Comparison of ENCODE assay signal across 8 cellular contexts in genomic region chr20:54209216-54209813, GRCh38. TPM values are rescaled to one million over a fixed set of nuclear protein-coding genes. Genes with fewer than 3 reads are reported as not detected.
DNase-seq lines count a peak whose midpoint lies in the region; ATAC-seq and TF ChIP-seq lines count a peak whose summit lies in the region.

No MANE protein-coding gene starts in this region.

- DNase-seq in CD8-positive, alpha-beta memory T cell = no peak
- no peak for DNase-seq in NT2/D1 (ENCODE audit: low read depth, low spot score)
- DNase-seq in osteoblast (ENCODE audit: insufficient read length, low spot score, missing footprints) = no peak
- DNase-seq in dedifferentiated amniotic fluid mesenchymal stem cell (ENCODE audit: extremely low spot score) = no peak
- DNase-seq in NCI-H187 treated with DMSO at 0.1 percent for 48 hours (lab: John Stamatoyannopoulos, UW) = no peak

- H3K9ac ChIP-seq in NT2/D1 (ENCODE audit: insufficient read length, low read depth) (peak overlapping the region; percentile 99), endocrine pancreas (ENCODE audit: control insufficient read depth, insufficient read depth, low read length) (peak overlapping the region; percentile 44)

- H3K36me3 ChIP-seq in CD8-positive, alpha-beta memory T cell (ENCODE audit: insufficient read depth, low read length) = no peaks in the 10 kb centered on the region
- peaks cover 35% of the 10 kb centered on the region for H3K36me3 ChIP-seq in NT2/D1 (ENCODE audit: insufficient read depth, insufficient read length, low read length)
- no peaks in the 10 kb centered on the region for H3K36me3 ChIP-seq in endocrine pancreas (ENCODE audit: control insufficient read depth, insufficient read depth, low read length)
- H3K36me3 ChIP-seq in osteoblast (ENCODE audit: insufficient read depth, low read length) = no peaks in the 10 kb centered on the region

- H3K4me1 Mint-ChIP-seq in CD8-positive, alpha-beta memory T cell = peaks cover 29 to 57% (median 46%) of the 10 kb centered on the region in 3 donors

- H3K4me2 ChIP-seq in osteoblast (ENCODE audit: insufficient read depth, low read length) = peak overlapping the region; percentile 95

- no peak overlapping the region for H2AFZ ChIP-seq in osteoblast (ENCODE audit: low read length)

- peaks cover 24% of the 10 kb centered on the region for H3K4me1 ChIP-seq in CD8-positive, alpha-beta memory T cell (ENCODE audit: insufficient read depth, low read length)
- H3K4me1 ChIP-seq in NT2/D1 (ENCODE audit: insufficient read depth, insufficient read length) (no peaks in the 10 kb centered on the region), endocrine pancreas (ENCODE audit: control insufficient read depth, insufficient read depth, low read length) (peaks cover 10% of the 10 kb centered on the region), osteoblast (ENCODE audit: insufficient read depth, low read length) (peaks cover 23% of the 10 kb centered on the region)

- ATAC-seq in GM21528 (IDR thresholded peaks at IDR 0.05; ENCODE audit: low FRiP score, unreplicated experiment) (no peak), HG03095 (IDR thresholded peaks at IDR 0.05; ENCODE audit: unreplicated experiment) (no peak)

- peak overlapping the region; percentile 91 for H3K4me3 ChIP-seq in CD8-positive, alpha-beta memory T cell (ENCODE audit: low read length)
- peak overlapping the region; percentile 98 for H3K4me3 ChIP-seq in NT2/D1 (ENCODE audit: insufficient read length, low read depth)
- peak overlapping the region; percentile 76 for H3K4me3 ChIP-seq in endocrine pancreas (ENCODE audit: control insufficient read depth, insufficient read depth, low read length)
- H3K4me3 ChIP-seq in osteoblast (ENCODE audit: insufficient read depth, low read length) = peak overlapping the region; percentile 91

- POLR2A ChIA-PET in CD8-positive, alpha-beta memory T cell (lab: Charles Lee) = no interaction called here

- peak overlapping the region in 7 of 8 donors; percentile 15 to 93 (median 67) for H3K27ac Mint-ChIP-seq in CD8-positive, alpha-beta memory T cell

- H3K9me3 ChIP-seq in CD8-positive, alpha-beta memory T cell (ENCODE audit: low read length) = no peaks in the 10 kb centered on the region
- H3K9me3 ChIP-seq in NT2/D1 (ENCODE audit: insufficient read depth, low read length) (no peaks in the 10 kb centered on the region; the same call in 1 of the 2 replicates), endocrine pancreas (ENCODE audit: control insufficient read depth, low read length) (no peaks in the 10 kb centered on the region), osteoblast (ENCODE audit: low read depth, low read length) (no peaks in the 10 kb centered on the region)

- H3K27me3 Mint-ChIP-seq in CD8-positive, alpha-beta memory T cell = peaks cover 5 to 6% of the 10 kb centered on the region in 2 donors

- no peak overlapping the region for H3K27ac ChIP-seq in CD8-positive, alpha-beta memory T cell (ENCODE audit: low read depth, low read length)
- peak overlapping the region; percentile 100 for H3K27ac ChIP-seq in osteoblast (ENCODE audit: low read depth, low read length)

- peaks cover 26% of the 10 kb centered on the region for H4K20me1 ChIP-seq in osteoblast (ENCODE audit: insufficient read depth, low read length)

- TF ChIP-seq CTCF in osteoblast (IDR thresholded peaks at IDR 0.05; ENCODE audit: extremely low read depth, low read depth, low read length) = no peak

- peak overlapping the region; percentile 76 to 100 (median 86) for H3K4me3 Mint-ChIP-seq in CD8-positive, alpha-beta memory T cell

- H3K27me3 ChIP-seq in CD8-positive, alpha-beta memory T cell (ENCODE audit: insufficient read depth, low read length, poor library complexity, severe bottlenecking) = no peaks in the 10 kb centered on the region
- H3K27me3 ChIP-seq in NT2/D1 (ENCODE audit: insufficient read depth, insufficient read length) = no peaks in the 10 kb centered on the region
- H3K27me3 ChIP-seq in endocrine pancreas (ENCODE audit: control insufficient read depth, insufficient read depth, low read length) = no peaks in the 10 kb centered on the region
- no peaks in the 10 kb centered on the region for H3K27me3 ChIP-seq in osteoblast (ENCODE audit: insufficient read depth, low read length)

- peaks cover 0 to 20% (median 0%) of the 10 kb centered on the region in 3 donors for H3K36me3 Mint-ChIP-seq in CD8-positive, alpha-beta memory T cell

- H3K79me2 ChIP-seq in osteoblast (ENCODE audit: insufficient read depth, low read length) = peaks cover 51% of the 10 kb centered on the region

- no peaks in the 10 kb centered on the region for H3K9me3 Mint-ChIP-seq in CD8-positive, alpha-beta memory T cell

- CTCF ChIA-PET in CD8-positive, alpha-beta memory T cell (lab: Charles Lee) = interaction anchor here (5.1 kb wide), 1 partner anchor 9 kb away, joined by 25 read pairs; no protein-coding TSS in a partner anchor

RNA-seq across cellular contexts. Expression of gene PFDN4, which starts 1.4 kb away (rescaled TPM):
- 10 to 100 TPM; 37.1 to 41.3 TPM for total RNA-seq in CD8-positive, alpha-beta memory T cell
- 42.5 TPM for polyA plus RNA-seq in CD8-positive, alpha-beta memory T cell
- 93.0 and 95.2 TPM in 2 replicates for total RNA-seq in osteoblast

RNA-seq across cellular contexts. Expression of gene CYP24A1, which starts 35.5 kb away (rescaled TPM):
- total RNA-seq in CD8-positive, alpha-beta memory T cell = under 1 TPM; 0.37 to 0.58 TPM
- polyA plus RNA-seq in CD8-positive, alpha-beta memory T cell = 0.40 TPM
- total RNA-seq in osteoblast = not detected in 2 replicates
